8 cellular contexts compared by ENCODE assay signal in the genomic region with DNA sequence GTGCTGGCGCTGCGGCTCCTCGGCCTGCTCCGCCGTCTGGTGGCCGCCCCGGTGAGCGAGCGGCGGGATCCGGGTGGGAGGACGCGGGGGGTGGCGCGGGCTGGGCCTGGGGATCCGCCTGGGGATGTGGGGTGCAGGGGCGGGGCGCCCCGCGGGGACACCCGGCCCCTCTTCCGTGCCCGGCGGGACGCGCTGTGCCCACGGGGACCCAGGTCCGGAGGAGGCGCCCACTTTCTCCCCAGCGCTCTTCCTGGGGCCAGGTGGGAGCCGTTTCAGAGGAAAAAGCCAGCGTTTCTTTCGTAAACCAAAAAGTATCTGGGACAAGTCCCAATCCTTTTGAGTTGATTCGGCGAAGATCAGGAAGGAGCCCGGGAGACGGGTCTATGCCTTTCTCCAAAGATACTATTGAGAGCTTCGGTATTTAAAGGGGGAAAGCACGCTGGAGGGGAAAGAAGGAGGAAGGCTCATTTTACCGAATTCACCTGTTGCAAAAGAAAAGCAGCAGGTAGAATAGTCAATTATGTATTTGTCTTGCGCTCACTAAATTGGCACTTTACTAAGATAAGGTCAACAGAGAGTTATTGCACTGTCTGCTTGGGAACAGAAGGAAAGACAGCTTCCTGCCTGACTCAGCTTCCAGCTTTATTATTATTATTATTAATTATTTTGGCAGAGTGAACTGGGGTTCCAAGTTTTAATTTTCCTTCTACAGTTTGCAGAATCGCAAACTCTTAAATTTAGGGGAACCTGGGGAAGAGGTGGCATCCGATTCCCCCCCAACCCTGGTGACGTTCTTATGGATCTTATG.
DNase-seq lines count a peak whose midpoint lies in the region; ATAC-seq and TF ChIP-seq lines count a peak whose summit lies in the region.

No MANE protein-coding gene starts in this region.

- H3K36me3 ChIP-seq in PC-9 (ENCODE audit: low read depth) = no peaks in the 10 kb centered on the region

- no peaks in the 10 kb centered on the region for H3K9me3 ChIP-seq in PC-9 (ENCODE audit: insufficient read depth, low read depth)

- peaks cover 8% of the 10 kb centered on the region; the same call in 1 of the 2 replicates for H3F3A ChIP-seq in PC-9 (ENCODE audit: insufficient read depth, low read depth)

- TSS peak; percentile 24 for BruUV-seq in PC-9 (replicated peaks; lab: Mats Ljungman, UMichigan)

- no peaks in the 10 kb centered on the region for H3K9me2 ChIP-seq in PC-9 (ENCODE audit: insufficient read depth)

- H3K4me1 ChIP-seq in PC-9 (replicated peaks; ENCODE audit: insufficient read depth) = peaks cover 11% of the 10 kb centered on the region

- peak overlapping the region; percentile 89 for H2AFZ ChIP-seq in PC-9

- POLR2A ChIA-PET in PC-9 (lab: Charles Lee; ENCODE audit: unreplicated experiment) = no interaction called here

- H3K79me2 ChIP-seq in PC-9 (ENCODE audit: low read depth) = peaks cover 23% of the 10 kb centered on the region

- peak overlapping the region; percentile 37 for H3K27ac ChIP-seq in PC-9

- no peaks in the 10 kb centered on the region for H4K20me1 ChIP-seq in PC-9 (ENCODE audit: insufficient read depth)

- peak overlapping the region; percentile 96 for H3K4me2 ChIP-seq in PC-9

- TF ChIP-seq CTCF in AG09309 (IDR thresholded peaks at IDR 0.05; ENCODE audit: control insufficient read depth, insufficient read depth, low read depth, low read length, missing control alignments) (no peak), PC-9 (conservative IDR thresholded peaks at IDR 0.05) (no peak), fibroblast of mammary gland (conservative IDR thresholded peaks at IDR 0.05; ENCODE audit: control insufficient read depth, insufficient read depth, low read depth, low read length) (no peak)

- ATAC-seq in GM21367 (IDR thresholded peaks at IDR 0.05; ENCODE audit: unreplicated experiment) = peak; percentile 37

- intact Hi-C loops in PC-9 (cut with micrococcal nuclease; ENCODE audit: unreplicated experiment) = loop anchor here (10.0 kb wide), 1 partner anchor 1155 kb away; the partner anchor contains the start of gene ASMTL

- CTCF ChIA-PET in PC-9 (lab: Charles Lee) = no interaction called here

- H3K27me3 ChIP-seq in PC-9 (ENCODE audit: insufficient read depth, low read depth) = no peaks in the 10 kb centered on the region

- DNase-seq in AG09309 (ENCODE audit: low read depth) (no peak), PC-9 (no peak), fibroblast of mammary gland (ENCODE audit: low read depth) (peak; percentile 24), retina (peak; percentile 37), GM19240 (ENCODE audit: insufficient read length, low spot score) (no peak), NCI-H446 (lab: John Stamatoyannopoulos, UW) (no peak), NCI-H1105 (lab: John Stamatoyannopoulos, UW) (no peak)

- H3K4me3 ChIP-seq in AG09309 (ENCODE audit: control insufficient read depth, low read depth, low read length) = peak overlapping the region; percentile 96
- H3K4me3 ChIP-seq in PC-9 = peak overlapping the region; percentile 78
- peak overlapping the region; percentile 82 for H3K4me3 ChIP-seq in fibroblast of mammary gland (ENCODE audit: control insufficient read depth, low read depth, low read length)

Comparison
In these comparisons a context has a peak if more than half of its experiments do, and no peak if none do; other contexts are left out.
1. DNase-seq: peak in fibroblast of mammary gland (single experiment) and retina (single experiment); none in AG09309 (single experiment), PC-9 (0 of 2), GM19240 (single experiment), NCI-H446 (0 of 2) and NCI-H1105 (single experiment).
2. Peak in every context shown above with its lines, with median percentiles within 50 percentile points of each other: H3K4me3 ChIP-seq.